ENCODE assay signal across 8 cellular contexts in genomic region chr20:840858-841567, GRCh38. TPM values are rescaled to one million over a fixed set of nuclear protein-coding genes. Genes with fewer than 3 reads are reported as not detected.
DNase-seq lines count a peak whose midpoint lies in the region; ATAC-seq, FAIRE-seq and TF ChIP-seq lines count a peak whose summit lies in the region.

No MANE protein-coding gene starts in this region.

- no peak for ATAC-seq in HG02588 (IDR thresholded peaks at IDR 0.05; ENCODE audit: unreplicated experiment)

- H3K9ac ChIP-seq in MM.1S (ENCODE audit: low read length) (no peak overlapping the region), mucosa of stomach (ENCODE audit: low read length) (peak overlapping the region; percentile 65)

- H3K27ac ChIP-seq in C4-2B (peak overlapping the region; percentile 92), MM.1S (ENCODE audit: low read length) (no peak overlapping the region), dorsolateral prefrontal cortex (no peak overlapping the region)

- DNase-seq in MM.1S (no peak), dorsolateral prefrontal cortex (no peak), GM12892 (ENCODE audit: insufficient read length) (no peak), DMS79 (lab: John Stamatoyannopoulos, UW) (no peak), occipital lobe (lab: John Stamatoyannopoulos, UW) (no peak)

- no peaks in the 10 kb centered on the region for H3K36me3 ChIP-seq in MM.1S (replicated peaks; ENCODE audit: insufficient read depth, low read length)
- H3K36me3 ChIP-seq in mucosa of stomach (ENCODE audit: control insufficient read depth, insufficient read depth, low read length) = no peaks in the 10 kb centered on the region

- no peaks in the 10 kb centered on the region for H3K9me3 ChIP-seq in MM.1S (replicated peaks; ENCODE audit: insufficient read depth, low read length)
- no peaks in the 10 kb centered on the region for H3K9me3 ChIP-seq in mucosa of stomach (ENCODE audit: control insufficient read depth, low read length)

- TF ChIP-seq POLR2A in GM12892 (IDR thresholded peaks at IDR 0.05; ENCODE audit: low read depth, low read length) = no peak

- peaks cover 11% of the 10 kb centered on the region; the same call in 1 of the 2 replicates for H3K4me1 ChIP-seq in MM.1S (ENCODE audit: low read length)
- peaks cover 40% of the 10 kb centered on the region for H3K4me1 ChIP-seq in mucosa of stomach (ENCODE audit: control insufficient read depth, insufficient read depth, low read length)

- H3K27me3 ChIP-seq in MM.1S (replicated peaks; ENCODE audit: insufficient read depth, low read length) (no peaks in the 10 kb centered on the region), dorsolateral prefrontal cortex (peaks cover 0 to 44% (median 21%) of the 10 kb centered on the region in 45 donors), mucosa of stomach (ENCODE audit: control insufficient read depth, insufficient read depth, low read length) (no peaks in the 10 kb centered on the region)

- intact Hi-C loops in dorsolateral prefrontal cortex (cut with DNase I) = no loop called here

- FAIRE-seq in GM12892 (lab: Jason Lieb, UNC) = no peak

- H2AFZ ChIP-seq in MM.1S (ENCODE audit: low read length) = no peak overlapping the region

- H3K79me2 ChIP-seq in MM.1S (ENCODE audit: low read length) = peaks cover 67% of the 10 kb centered on the region

- TF ChIP-seq CTCF in C4-2B (conservative IDR thresholded peaks at IDR 0.05) (no peak), MM.1S (IDR thresholded peaks at IDR 0.05; ENCODE audit: low read length) (no peak), dorsolateral prefrontal cortex (IDR thresholded peaks at IDR 0.05 in 54 of 56, conservative IDR thresholded peaks at IDR 0.05 in 2 of 56; ENCODE audit: low read depth in 1 of 56, partially characterized antibody in 56 of 56) (no peak)

- H3K9me2 ChIP-seq in MM.1S (replicated peaks; ENCODE audit: insufficient read depth, low read length) = no peaks in the 10 kb centered on the region

- no peaks in the 10 kb centered on the region for H3F3A ChIP-seq in MM.1S (ENCODE audit: insufficient read depth, low read length)

- peak overlapping the region; percentile 20; the same call in 1 of the 2 replicates for H3K4me3 ChIP-seq in MM.1S (ENCODE audit: low read length)
- peak overlapping the region in 31 of 59 donors; percentile 0 to 54 (median 35) for H3K4me3 ChIP-seq in dorsolateral prefrontal cortex
- H3K4me3 ChIP-seq in mucosa of stomach (ENCODE audit: low read length) = peak overlapping the region; percentile 37

- peak overlapping the region; percentile 41; the same call in 1 of the 2 replicates for H3K4me2 ChIP-seq in MM.1S (ENCODE audit: low read depth, low read length)

- H4K20me1 ChIP-seq in MM.1S (ENCODE audit: insufficient read depth, low read length) = no peaks in the 10 kb centered on the region

RNA-seq across cellular contexts. Expression of gene FAM110A, which starts 7.5 kb away (rescaled TPM):
- total RNA-seq in dorsolateral prefrontal cortex = 1 to 10 TPM; 1.5 to 6.8 (median 3.4) TPM
- polyA plus RNA-seq in GM12892 (2012; ENCODE audit: missing spikeins) = 3.0 TPM
- 6.7 TPM for total RNA-seq in occipital lobe
